Comparison of ENCODE assay signal across 9 cellular contexts in genomic region chr7:11427686-11428273, GRCh38.
A peak's percentile ranks its signal among the peaks of the same experiment; 100 is the strongest.
DNase-seq lines count a peak whose midpoint lies in the region; ATAC-seq, FAIRE-seq and TF ChIP-seq lines count a peak whose summit lies in the region.
"Had no signal": no experiment of that assay in that cellular context is flagged by ENCODE, and none has a peak within 500 bp of the region (broad histone marks: within the 10 kb centered on the region; RNA-seq: fewer than 3 reads in every experiment).

No MANE protein-coding gene starts in this region.

- H3K9ac ChIP-seq in GM12878 (ENCODE audit: control insufficient read depth, insufficient read depth, low read length), result no peak overlapping the region

- H4K20me1 ChIP-seq in GM12878 (ENCODE audit: control insufficient read depth, insufficient read depth), result no peaks in the 10 kb centered on the region

- BruUV-seq in GM12878 (replicated peaks; lab: Mats Ljungman, UMichigan), result no TSS peak

- ATAC-seq in HG02970 (IDR thresholded peaks at IDR 0.05; ENCODE audit: low FRiP score, unreplicated experiment), result peak; percentile 48
- peak; percentile 71 for ATAC-seq in GM12878

- RAD21 ChIA-PET in GM12878 (lab: Charles Lee; ENCODE audit: unreplicated experiment), result interaction anchor here (1.4 kb wide), 1 partner anchor 895 kb away, joined by 6 read pairs; no protein-coding TSS in a partner anchor

- no peak overlapping the region for H3K27ac Mint-ChIP-seq in activated CD4-positive, alpha-beta T cell treated with anti-CD3 and anti-CD28 coated beads, Interleukin-2, amount 10 ng/mL, durations not matched to agents 24 days and 14 days
- H3K27ac Mint-ChIP-seq: stimulated activated naive CD8-positive, alpha-beta T cell treated with anti-CD3 and anti-CD28 coated beads, Interleukin-15, Interleukin-2, amounts not matched to agents 100 ng/mL and 50 ng/mL, for 24 hours had no signal

- no peak overlapping the region for H3K4me2 ChIP-seq in GM12878 (ENCODE audit: control insufficient read depth, insufficient read depth)

- H3K4me1 ChIP-seq in cardiac muscle cell (ENCODE audit: low read depth) (no peaks in the 10 kb centered on the region), GM12878 (ENCODE audit: control insufficient read depth, insufficient read depth, low read length) (no peaks in the 10 kb centered on the region), vagina (no peaks in the 10 kb centered on the region)

- POLR2A ChIA-PET in GM12878 (lab: Charles Lee), result no interaction called here

- H3K4me3 ChIP-seq in cardiac muscle cell, result no peak overlapping the region
- H3K4me3 ChIP-seq in GM12878, result no peak overlapping the region
- no peak overlapping the region for H3K4me3 ChIP-seq in kidney epithelial cell (ENCODE audit: low read depth, low read length)
- no peak overlapping the region for H3K4me3 ChIP-seq in vagina

- TF ChIP-seq CTCF in cardiac muscle cell (IDR thresholded peaks at IDR 0.05; ENCODE audit: low read depth, low read length) (peak; percentile 77), GM12878 (IDR thresholded peaks at IDR 0.05 in 2 of 3, conservative IDR thresholded peaks at IDR 0.05 in 1 of 3; ENCODE audit: control insufficient read depth in 2 of 3, extremely low read depth in 1 of 3, insufficient read depth in 1 of 3, low read depth in 3 of 3, low read length in 3 of 3) (peak; percentile 53 to 76 (median 55); a peak in 5 of 6 replicates), kidney epithelial cell (IDR thresholded peaks at IDR 0.05; ENCODE audit: insufficient read depth, low read length, poor library complexity, severe bottlenecking) (peak; percentile 66), vagina (IDR thresholded peaks at IDR 0.05) (peak in 2 of 3 experiments; percentile 47 to 57)

- H3K27me3 Mint-ChIP-seq in activated CD4-positive, alpha-beta T cell treated with anti-CD3 and anti-CD28 coated beads, Interleukin-2, amount 10 ng/mL, durations not matched to agents 24 days and 14 days, result no peaks in the 10 kb centered on the region
- H3K27me3 Mint-ChIP-seq: stimulated activated naive CD8-positive, alpha-beta T cell treated with anti-CD3 and anti-CD28 coated beads, Interleukin-15, Interleukin-2, amounts not matched to agents 100 ng/mL and 50 ng/mL, for 24 hours had no signal

- H3K27ac ChIP-seq in cardiac muscle cell (no peak overlapping the region), GM12878 (ENCODE audit: control insufficient read depth, insufficient read depth) (no peak overlapping the region), vagina (no peak overlapping the region)

- no peaks in the 10 kb centered on the region for H3K36me3 Mint-ChIP-seq in activated CD4-positive, alpha-beta T cell treated with anti-CD3 and anti-CD28 coated beads, Interleukin-2, amount 10 ng/mL, durations not matched to agents 24 days and 14 days (ENCODE audit: low read depth)

- H3K27me3 ChIP-seq in cardiac muscle cell, result no peaks in the 10 kb centered on the region
- no peaks in the 10 kb centered on the region for H3K27me3 ChIP-seq in GM12878 (replicated peaks in 1 of 2; ENCODE audit: control insufficient read depth in 2 of 2, insufficient read depth in 2 of 2, low read length in 1 of 2)
- no peaks in the 10 kb centered on the region for H3K27me3 ChIP-seq in kidney epithelial cell (ENCODE audit: control insufficient read depth, insufficient read depth, low read length)
- H3K27me3 ChIP-seq in vagina, result no peaks in the 10 kb centered on the region

- no peak overlapping the region for H3K4me3 Mint-ChIP-seq in activated CD4-positive, alpha-beta T cell treated with anti-CD3 and anti-CD28 coated beads, Interleukin-2, amount 10 ng/mL, durations not matched to agents 24 days and 14 days
- H3K4me3 Mint-ChIP-seq: stimulated activated naive CD8-positive, alpha-beta T cell treated with anti-CD3 and anti-CD28 coated beads, Interleukin-15, Interleukin-2, amounts not matched to agents 100 ng/mL and 50 ng/mL, for 24 hours had no signal

- no peaks in the 10 kb centered on the region for H3K36me3 ChIP-seq in cardiac muscle cell
- H3K36me3 ChIP-seq in GM12878 (ENCODE audit: control insufficient read depth in 2 of 2, insufficient read depth in 2 of 2, low read length in 1 of 2), result no peaks in the 10 kb centered on the region
- no peaks in the 10 kb centered on the region for H3K36me3 ChIP-seq in kidney epithelial cell (ENCODE audit: control insufficient read depth, insufficient read depth, low read length)
- no peaks in the 10 kb centered on the region for H3K36me3 ChIP-seq in vagina

- TF ChIP-seq POLR2A in GM12878 (IDR thresholded peaks at IDR 0.05; ENCODE audit: low read depth, low read length), result no peak
- no peak for TF ChIP-seq POLR2A in vagina (IDR thresholded peaks at IDR 0.05)

- intact Hi-C loops in cardiac septum (cut with DNase I) (loop anchor here (10.0 kb wide), 1 partner anchor 1067 kb away; no protein-coding TSS in a partner anchor), GM12878 (cut with micrococcal nuclease; ENCODE audit: unreplicated experiment) (loop anchor here (1.0 to 5.0 kb wide), 4 partner anchors 130 to 1065 kb away; no protein-coding TSS in a partner anchor), vagina (cut with DNase I) (no loop called here)
- intact Hi-C loops in activated CD4-positive, alpha-beta T cell treated with anti-CD3 and anti-CD28 coated beads, Interleukin-2, amount 10 ng/mL, durations not matched to agents 24 days and 14 days (cut with micrococcal nuclease), result loop anchor here (2.0 to 10.0 kb wide), 2 partner anchors 637 to 897 kb away; no protein-coding TSS in a partner anchor

- no peaks in the 10 kb centered on the region for H3K9me3 Mint-ChIP-seq in activated CD4-positive, alpha-beta T cell treated with anti-CD3 and anti-CD28 coated beads, Interleukin-2, amount 10 ng/mL, durations not matched to agents 24 days and 14 days
- H3K9me3 Mint-ChIP-seq: stimulated activated naive CD8-positive, alpha-beta T cell treated with anti-CD3 and anti-CD28 coated beads, Interleukin-15, Interleukin-2, amounts not matched to agents 100 ng/mL and 50 ng/mL, for 24 hours had no signal

- peak; percentile 66 to 87 for DNase-seq in cardiac muscle cell (ENCODE audit: low read depth in 1 of 2, low spot score in 1 of 2)
- DNase-seq in cardiac septum (ENCODE audit: low spot score), result no peak
- DNase-seq in NCI-H2171 treated with DMSO at 0.1 percent for 48 hours (lab: John Stamatoyannopoulos, UW), result peak; percentile 50
- no peak for DNase-seq in GM12878 (ENCODE audit: low read depth, low spot score)
- DNase-seq in kidney epithelial cell (ENCODE audit: low read depth), result peak; percentile 41
- DNase-seq in vagina (ENCODE audit: extremely low spot score in 2 of 2), result no peak
- DNase-seq in activated CD4-positive, alpha-beta T cell treated with anti-CD3 and anti-CD28 coated beads, Interleukin-2, amount 10 ng/mL, durations not matched to agents 24 days and 14 days, result no peak

- peak; percentile 62 for FAIRE-seq in GM12878 (lab: Jason Lieb, UNC)

- SMC1A ChIA-PET in GM12878 (lab: Charles Lee; ENCODE audit: uncharacterized antibody, unreplicated experiment), result no interaction called here

- H3K79me2 ChIP-seq in GM12878 (ENCODE audit: control insufficient read depth, insufficient read depth, low read length), result no peaks in the 10 kb centered on the region

- H3K9me3 ChIP-seq in cardiac muscle cell (ENCODE audit: low read depth) (no peaks in the 10 kb centered on the region), GM12878 (replicated peaks; ENCODE audit: control insufficient read depth, insufficient read depth, low read length) (no peaks in the 10 kb centered on the region), vagina (no peaks in the 10 kb centered on the region)

- no peak overlapping the region for H2AFZ ChIP-seq in GM12878 (ENCODE audit: control insufficient read depth, low read depth, low read length)

- in situ Hi-C loops in GM12878 (cut with MboI), result no loop called here

- CTCF ChIA-PET in GM12878 (lab: Yijun Ruan, JAX), result interaction anchor here (0.7 to 1.7 kb wide), 4 partner anchors 10 to 1062 kb away, joined by 3 to 7 read pairs (median 4); no protein-coding TSS in a partner anchor

- no peak for TF ChIP-seq EP300 in GM12878 (IDR thresholded peaks at IDR 0.05; ENCODE audit: borderline replicate concordance in 1 of 2, control insufficient read depth in 1 of 2, low read depth in 2 of 2, low read length in 2 of 2)

- 0% methylated on average over 1 of the region's 1 CpG for WGBS in GM12878 (ENCODE audit: insufficient coverage, insufficient replicate concordance, low lambda C conversion rate, missing lambda C conversion rate)

- peak; percentile 86 for TF ChIP-seq RAD21 in GM12878 (IDR thresholded peaks at IDR 0.05; ENCODE audit: insufficient read depth, low read depth, low read length)

- H3K4me1 Mint-ChIP-seq in activated CD4-positive, alpha-beta T cell treated with anti-CD3 and anti-CD28 coated beads, Interleukin-2, amount 10 ng/mL, durations not matched to agents 24 days and 14 days, result no peaks in the 10 kb centered on the region

TF ChIP-seq in GM12878, 131 proteins besides CTCF, POLR2A, EP300 and RAD21:
- peak; percentile 58; the same call in 1 of the 2 replicates for TF ChIP-seq SMC3 (IDR thresholded peaks at IDR 0.05; ENCODE audit: borderline replicate concordance, low read length)
- TF ChIP-seq RAD51 (IDR thresholded peaks at IDR 0.05), result 0 out of 2 replicates have a peak, but pooled peaks have one; percentile 12
- no peak for TF ChIP-seq USF1 (IDR thresholded peaks at IDR 0.05; ENCODE audit: borderline replicate concordance, extremely low read length, insufficient read depth, low read depth, low read length)

Comparison
In these comparisons a context has a peak if more than half of its experiments do, and no peak if none do; other contexts are left out.
1. DNase-seq: peak in cardiac muscle cell (2 of 2), NCI-H2171 treated with DMSO at 0.1 percent for 48 hours (single experiment) and kidney epithelial cell (single experiment); none in cardiac septum (single experiment), GM12878 (single experiment), vagina (0 of 2) and activated CD4-positive, alpha-beta T cell treated with anti-CD3 and anti-CD28 coated beads, Interleukin-2, amount 10 ng/mL, durations not matched to agents 24 days and 14 days (single experiment).
2. Peak in every context shown above with its lines, with median percentiles within 50 percentile points of each other: CTCF ChIP-seq.